ENCODE assay signal across 24 cellular contexts in the genomic region with DNA sequence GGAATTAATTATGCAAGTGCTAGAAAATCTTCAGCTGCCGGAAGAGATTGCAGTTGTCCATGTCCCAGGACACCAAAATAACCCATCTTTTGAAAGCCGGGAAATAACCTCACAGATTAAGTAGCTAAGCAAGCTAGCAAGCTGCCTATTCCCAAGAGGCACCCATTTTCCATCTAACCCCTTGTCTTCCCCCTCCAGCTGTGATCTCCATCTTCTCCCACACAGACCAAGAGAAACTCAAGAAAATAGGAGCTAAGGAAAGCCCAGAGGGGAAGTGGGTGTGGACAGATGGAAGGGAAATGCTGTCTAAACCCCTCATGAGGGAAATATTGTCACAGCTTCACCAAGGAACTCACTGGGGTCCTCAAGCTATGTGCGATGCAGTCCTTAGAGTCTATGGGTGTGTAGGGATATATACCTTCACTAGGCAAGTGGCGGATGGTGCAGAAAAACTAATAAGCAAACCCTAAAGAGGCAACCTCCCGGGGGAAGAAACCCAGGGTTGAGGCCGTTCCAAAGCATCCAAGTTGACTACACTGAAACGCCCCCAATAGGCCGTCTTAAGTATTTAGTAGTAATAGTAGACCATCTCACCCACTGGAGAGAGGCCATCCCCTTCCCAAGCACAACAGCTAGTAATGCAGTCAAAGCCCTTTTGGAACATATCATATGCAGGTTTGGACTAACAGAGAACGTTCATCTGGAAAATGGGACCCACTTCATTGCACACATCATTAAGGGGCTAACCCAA.
DNase-seq lines count a peak whose midpoint lies in the region; ATAC-seq and TF ChIP-seq lines count a peak whose summit lies in the region.
"Had no signal": no experiment of that assay in that cellular context is flagged by ENCODE, and none has a peak within 500 bp of the region (broad histone marks: within the 10 kb centered on the region; RNA-seq: fewer than 3 reads in every experiment).

No MANE protein-coding gene starts in this region.

- H2BK5ac ChIP-seq in H9 (ENCODE audit: insufficient read length, low read length) = no peak overlapping the region

- H3K4me1 ChIP-seq in H9 (ENCODE audit: insufficient read depth, low read length) = no peaks in the 10 kb centered on the region
- H3K4me1 ChIP-seq: BE2C had no signal

- H3K4me3 Mint-ChIP-seq in H9 = no peak overlapping the region
- H3K4me3 Mint-ChIP-seq in WTC11 = no peak overlapping the region
- H3K4me3 Mint-ChIP-seq: HFFc6 had no signal

- no peaks in the 10 kb centered on the region for H3K79me1 ChIP-seq in H9 (ENCODE audit: insufficient read depth, low read depth, low read length, poor library complexity, severe bottlenecking)

- no peak overlapping the region for H2AK5ac ChIP-seq in H9 (ENCODE audit: insufficient read length, low read length)

- H3K27me3 Mint-ChIP-seq in H9 (ENCODE audit: low read depth) = peaks cover 13% of the 10 kb centered on the region; the same call in 1 of the 2 replicates
- peaks cover 36% of the 10 kb centered on the region for H3K27me3 Mint-ChIP-seq in WTC11 (ENCODE audit: low read depth)

- H3K79me2 ChIP-seq in H9 (ENCODE audit: insufficient read depth, low read length) = no peaks in the 10 kb centered on the region

- H3K27ac Mint-ChIP-seq in H9 = no peak overlapping the region
- no peak overlapping the region for H3K27ac Mint-ChIP-seq in WTC11
- H3K27ac Mint-ChIP-seq: CD4-positive, CD25-positive, alpha-beta regulatory T cell; HFFc6 had no signal

- no peak overlapping the region for H4K8ac ChIP-seq in H9 (replicated peaks; ENCODE audit: insufficient read length, low read depth, low read length)

- TF ChIP-seq CTCF in GM12864 (IDR thresholded peaks at IDR 0.05; ENCODE audit: low read depth, low read length, missing control alignments) (peak; percentile 18), H9 (conservative IDR thresholded peaks at IDR 0.05) (peak; percentile 56), WTC11 (IDR thresholded peaks at IDR 0.05) (no peak)

- H3K4me2 ChIP-seq in H9 (ENCODE audit: insufficient read depth, insufficient read length, low read length) = no peak overlapping the region

- H4K91ac ChIP-seq in H9 (ENCODE audit: insufficient read length, low read depth, low read length) = no peak overlapping the region

- no peak overlapping the region for H3K14ac ChIP-seq in H9 (ENCODE audit: insufficient read depth, low read length)

- H3K4me1 Mint-ChIP-seq in H9 = peaks cover 21% of the 10 kb centered on the region in 2 experiments
- H3K4me1 Mint-ChIP-seq in WTC11 = peaks cover 29% of the 10 kb centered on the region

- H4K20me1 ChIP-seq in H9 (ENCODE audit: control insufficient read depth, insufficient read depth, insufficient read length) = no peaks in the 10 kb centered on the region

- H3K9me3 ChIP-seq in H9 (ENCODE audit: control insufficient read depth, low read depth, low read length) = no peaks in the 10 kb centered on the region
- H3K9me3 ChIP-seq: BE2C, Peyer's patch, SK-N-SH had no signal

- H3K4ac ChIP-seq in H9 (ENCODE audit: low read depth, low read length) = no peak overlapping the region

- H3K23ac ChIP-seq in H9 (ENCODE audit: insufficient read length, low read depth, low read length) = no peak overlapping the region

- POLR2A ChIA-PET in WTC11 (lab: Charles Lee) = no interaction called here

- H3K4me3 ChIP-seq in GM12864 (ENCODE audit: low read depth, low read length) = no peak overlapping the region
- H3K4me3 ChIP-seq: HAP-1, Peyer's patch had no signal

- WGBS in H9 (ENCODE audit: extremely low coverage, insufficient read length, low lambda C conversion rate) = no CpG with 5 or more reads among the region's 9 CpGs

- no peak for DNase-seq in GM12864 (ENCODE audit: low read depth)
- no peak for DNase-seq in H9
- peak; percentile 25 for DNase-seq in WTC11 (ENCODE audit: low spot score)
- peak; percentile 18 for DNase-seq in iPS-NIHi7 (ENCODE audit: extremely low spot score)
- DNase-seq in NCI-H146 treated with DMSO at 0.1 percent for 48 hours (lab: John Stamatoyannopoulos, UW; ENCODE audit: unreplicated experiment) = no peak
- no peak for DNase-seq in AG08395 (ENCODE audit: low spot score)
- no peak for DNase-seq in activated gamma-delta T cell treated with Interleukin-2 at 50 U/mL for 16 hours
- DNase-seq: BE2C; CD4-positive, CD25-positive, alpha-beta regulatory T cell; DMS153; DND-41; HFFc6; IMR-90; KG1; NCI-H1048; NCI-H1417; NCI-H1694 treated with DMSO at 0.1 percent for 48 hours; NCI-H2081; NCI-H2227 treated with DMSO at 0.1 percent for 48 hours; NCI-H510A; NCI-H69; Peyer's patch; SK-N-SH had no signal

- H3K18ac ChIP-seq in H9 (ENCODE audit: insufficient read length, low read depth, low read length) = no peak overlapping the region

- H3K9me3 Mint-ChIP-seq in H9 (peaks cover 0 to 2% of the 10 kb centered on the region in 2 experiments; a peak in 1 of 5 replicates), WTC11 (no peaks in the 10 kb centered on the region)
- H3K9me3 Mint-ChIP-seq: CD4-positive, CD25-positive, alpha-beta regulatory T cell; HFFc6 had no signal

- ATAC-seq in WTC11 = peak; percentile 66

- CTCF ChIA-PET in WTC11 (lab: Charles Lee) = interaction anchor here (0.5 to 1.4 kb wide), 7 partner anchors 16 to 569 kb away, joined by 3 to 5 read pairs (median 3); no protein-coding TSS in a partner anchor

- H4K5ac ChIP-seq in H9 (ENCODE audit: insufficient read length, low read depth, low read length) = no peak overlapping the region

- H2BK15ac ChIP-seq in H9 (ENCODE audit: low read depth, low read length) = no peak overlapping the region

- H3K9ac ChIP-seq in H9 (ENCODE audit: extremely low read depth, insufficient read length, low read length) = no peak overlapping the region
- H3K9ac ChIP-seq: SK-N-SH had no signal

- H3T11ph ChIP-seq in H9 (ENCODE audit: low read length) = no peak overlapping the region

- no peak overlapping the region for H2BK20ac ChIP-seq in H9 (ENCODE audit: low read depth, low read length, poor library complexity, severe bottlenecking)

- no peak overlapping the region for H2BK12ac ChIP-seq in H9 (ENCODE audit: insufficient read length, low read depth, low read length)

- no peak overlapping the region for H2BK120ac ChIP-seq in H9 (ENCODE audit: low read depth, low read length, poor library complexity, severe bottlenecking)

- no peak overlapping the region for H3K27ac ChIP-seq in H9 (ENCODE audit: insufficient read length, low read depth, low read length)
- H3K27ac ChIP-seq: Peyer's patch had no signal

- no peak overlapping the region for H2AFZ ChIP-seq in H9 (ENCODE audit: low read length)

- H3K56ac ChIP-seq in H9 (ENCODE audit: insufficient read length, low read depth, low read length) = no peak overlapping the region

- H3K36me3 Mint-ChIP-seq in H9 (ENCODE audit: insufficient read depth in 1 of 3, low read depth in 3 of 3) (no peaks in the 10 kb centered on the region), WTC11 (no peaks in the 10 kb centered on the region; the same call in 1 of the 2 replicates)
- H3K36me3 Mint-ChIP-seq: CD4-positive, CD25-positive, alpha-beta regulatory T cell had no signal

- peaks cover 10% of the 10 kb centered on the region for H3K23me2 ChIP-seq in H9 (ENCODE audit: insufficient read length, low read depth, low read length, poor library complexity, severe bottlenecking)

- no peaks in the 10 kb centered on the region for H3K27me3 ChIP-seq in H9 (ENCODE audit: insufficient read depth, low read length)
- H3K27me3 ChIP-seq: Peyer's patch had no signal

TF ChIP-seq in WTC11, 78 proteins besides CTCF, POLR2A, EP300 and RAD21 (continues in another document):
- no peak for TF ChIP-seq ATF1 (CRISPR knock-in tag; IDR thresholded peaks at IDR 0.05)
- TF ChIP-seq TP53 (CRISPR knock-in tag; IDR thresholded peaks at IDR 0.05) = no peak
- TF ChIP-seq FOXP1 (CRISPR knock-in tag; IDR thresholded peaks at IDR 0.05; ENCODE audit: borderline replicate concordance) = no peak
- no peak for TF ChIP-seq ZNF263 (CRISPR knock-in tag; IDR thresholded peaks at IDR 0.05; ENCODE audit: low read depth)
- no peak for TF ChIP-seq JUN (CRISPR knock-in tag; IDR thresholded peaks at IDR 0.05)
- TF ChIP-seq ZNF532 (CRISPR knock-in tag; IDR thresholded peaks at IDR 0.05; ENCODE audit: borderline replicate concordance) = no peak

Comparison
In these comparisons a context has a peak if more than half of its experiments do, and no peak if none do; other contexts are left out.
1. DNase-seq: peak in WTC11 (single experiment) and iPS-NIHi7 (single experiment); none in GM12864 (single experiment), H9 (single experiment), NCI-H146 treated with DMSO at 0.1 percent for 48 hours (single experiment), AG08395 (single experiment) and activated gamma-delta T cell treated with Interleukin-2 at 50 U/mL for 16 hours (single experiment).